Comparison of ENCODE assay signal across 23 cellular contexts in the genomic region with DNA sequence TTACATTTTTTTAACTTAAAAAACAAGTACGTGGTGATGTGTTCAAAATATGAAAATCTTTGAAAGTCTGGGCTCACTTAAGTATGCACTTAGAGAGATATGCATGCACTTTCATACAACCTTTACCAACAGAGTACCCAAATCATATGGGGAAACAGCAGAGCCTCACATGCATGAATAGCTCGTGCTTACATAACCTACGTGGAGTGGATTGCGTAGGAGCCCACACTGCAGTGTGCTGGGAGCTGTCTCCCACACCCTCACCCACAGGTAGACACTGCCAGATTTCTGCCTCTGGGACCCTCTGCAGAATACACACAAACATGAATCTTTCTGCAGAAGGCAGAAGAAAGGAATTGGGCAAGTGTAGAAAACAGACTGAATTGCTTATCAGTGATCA. TPM values are rescaled to one million over a fixed set of nuclear protein-coding genes. Genes with fewer than 3 reads are reported as not detected.
"Had no signal": no experiment of that assay in that cellular context is flagged by ENCODE, and none has a peak within 500 bp of the region (broad histone marks: within the 10 kb centered on the region; RNA-seq: fewer than 3 reads in every experiment).

No MANE protein-coding gene starts in this region.

- H3K4me3 ChIP-seq: esophagus squamous epithelium, gastroesophageal sphincter, heart left ventricle, pancreas, sigmoid colon had no signal

- H3K9me3 ChIP-seq: esophagus squamous epithelium, gastroesophageal sphincter, heart left ventricle, pancreas, sigmoid colon had no signal

- DNase-seq: activated CD4-positive, alpha-beta T cell treated with anti-CD3 and anti-CD28 coated beads for 4 hours; activated CD4-positive, alpha-beta T cell treated with anti-CD3 and anti-CD28 coated beads, Interleukin-2, amount 50 U/mL, for 48 hours; activated CD4-positive, CD25-positive, alpha-beta regulatory T cell; activated CD8-positive, alpha-beta memory T cell treated with anti-CD3 and anti-CD28 coated beads, Interleukin-2, amount 50 U/mL, for 48 hours; activated naive CD4-positive, alpha-beta T cell; activated naive CD8-positive, alpha-beta T cell treated with anti-CD3 and anti-CD28 coated beads for 36 hours; activated T-cell treated with anti-CD3 and anti-CD28 coated beads, Interleukin-2, amount 50 U/mL, for 4 hours; esophagus squamous epithelium; heart left ventricle; islet precursor cell; left cardiac atrium; pancreas; sigmoid colon; stimulated activated CD4-positive, alpha-beta T cell treated with anti-CD3 and anti-CD28 coated beads, Interleukin-4, amount 100 ng/mL, for 1 hour; stimulated activated naive CD4-positive, alpha-beta T cell treated with Interleukin-2 at 50 U/mL for 16 hours; T-helper 1 cell had no signal

- H3K4me3 Mint-ChIP-seq: activated naive CD8-positive, alpha-beta T cell treated with anti-CD3 and anti-CD28 coated beads for 36 hours; activated T-cell treated with anti-CD3 and anti-CD28 coated beads, Interleukin-2, amount 50 U/mL, for 4 hours; central memory CD8-positive, alpha-beta T cell; memory B cell; natural killer cell treated with Interleukin-12 subunit alpha and Interleukin-12 subunit beta and Interleukin-15 and Interleukin-18, amount 100 ng/mL, for 72 hours had no signal

- H3K4me1 ChIP-seq: gastroesophageal sphincter, pancreas, sigmoid colon had no signal

- H3K36me3 ChIP-seq: esophagus squamous epithelium, gastroesophageal sphincter, heart left ventricle, pancreas, sigmoid colon had no signal

- H3K27me3 Mint-ChIP-seq: activated naive CD8-positive, alpha-beta T cell treated with anti-CD3 and anti-CD28 coated beads for 36 hours; central memory CD8-positive, alpha-beta T cell; memory B cell had no signal

- H3K36me3 Mint-ChIP-seq: activated naive CD8-positive, alpha-beta T cell treated with anti-CD3 and anti-CD28 coated beads for 36 hours; memory B cell; natural killer cell treated with Interleukin-12 subunit alpha and Interleukin-12 subunit beta and Interleukin-15 and Interleukin-18, amount 100 ng/mL, for 72 hours had no signal

- H3K9me3 Mint-ChIP-seq: activated naive CD8-positive, alpha-beta T cell treated with anti-CD3 and anti-CD28 coated beads for 36 hours; activated T-cell treated with anti-CD3 and anti-CD28 coated beads, Interleukin-2, amount 50 U/mL, for 4 hours; central memory CD8-positive, alpha-beta T cell; memory B cell; natural killer cell treated with Interleukin-12 subunit alpha and Interleukin-12 subunit beta and Interleukin-15 and Interleukin-18, amount 100 ng/mL, for 72 hours had no signal

- ATAC-seq: activated T-cell treated with anti-CD3 and anti-CD28 coated beads, Interleukin-2, amount 50 U/mL, for 4 hours; gastroesophageal sphincter; left cardiac atrium; natural killer cell treated with Interleukin-12 subunit alpha and Interleukin-12 subunit beta and Interleukin-15 and Interleukin-18, amount 100 ng/mL, for 72 hours; pancreas had no signal

- H3K27ac Mint-ChIP-seq: activated naive CD8-positive, alpha-beta T cell treated with anti-CD3 and anti-CD28 coated beads for 36 hours; activated T-helper 2 cell treated with anti-CD3 and anti-CD28 coated beads, Interferon-gamma antibody, Interleukin-2, Interleukin-4, amounts not matched to agents 10 μg/mL and 5 μg/mL and 100 μg/mL, durations not matched to agents 14 hours and 24 hours and 36 hours; memory B cell had no signal

- H3K27me3 ChIP-seq: esophagus squamous epithelium, gastroesophageal sphincter, heart left ventricle, pancreas, sigmoid colon had no signal

- H3K27ac ChIP-seq: esophagus squamous epithelium, gastroesophageal sphincter, heart left ventricle, pancreas, sigmoid colon had no signal

- H3K4me1 Mint-ChIP-seq: memory B cell had no signal

RNA-seq across cellular contexts. Expression of a gene that starts 0.6 kb away (rescaled TPM):
- total RNA-seq: activated CD8-positive, alpha-beta memory T cell treated with anti-CD3 and anti-CD28 coated beads for 36 hours; activated T-cell treated with anti-CD3 and anti-CD28 coated beads, Interleukin-2, amount 50 U/mL, for 4 hours; activated T-helper 2 cell treated with anti-CD3 and anti-CD28 coated beads, Interferon-gamma antibody, Interleukin-2, Interleukin-4, amounts not matched to agents 10 μg/mL and 5 μg/mL and 100 μg/mL, durations not matched to agents 14 hours and 24 hours and 36 hours; astrocyte; gastroesophageal sphincter; left cardiac atrium had no signal

RNA-seq across cellular contexts. Expression of a gene that starts 31.7 kb away (rescaled TPM):
- total RNA-seq: natural killer cell treated with Interleukin-12 subunit alpha and Interleukin-12 subunit beta and Interleukin-15 and Interleukin-18, amount 100 ng/mL, for 72 hours had no signal
